In the genomic region with DNA sequence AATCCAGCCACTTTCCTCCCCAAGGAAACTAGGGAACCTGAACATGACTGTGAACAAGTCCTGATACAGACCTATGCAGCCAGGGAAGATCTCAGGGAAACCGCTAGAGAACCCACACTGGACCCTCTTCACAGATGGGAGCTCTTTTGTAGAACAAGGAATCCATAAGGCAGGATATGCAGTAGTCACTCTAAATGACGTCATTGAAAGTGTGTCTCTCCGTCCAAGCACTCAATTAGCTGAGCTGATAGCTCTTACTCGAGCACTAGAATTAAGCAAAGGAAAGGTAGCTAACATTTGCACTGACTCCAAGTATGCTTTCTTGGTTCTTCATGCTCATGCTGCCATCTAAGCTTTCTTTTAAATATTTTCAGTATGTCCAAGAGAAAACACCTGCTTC, we compare ENCODE assay signal across 2 cellular contexts.
TF ChIP-seq lines count a peak whose summit lies in the region.

No MANE protein-coding gene starts in this region.

TF ChIP-seq in HepG2, 621 proteins besides CTCF, POLR2A, EP300 and RAD21:
- TF ChIP-seq ATF7 (IDR thresholded peaks at IDR 0.05) (peak; percentile 98), ATF7 (CRISPR knock-in tag; IDR thresholded peaks at IDR 0.05) (no peak), CREB1 (IDR thresholded peaks at IDR 0.05) (peak; percentile 91), CREB1 (CRISPR knock-in tag; IDR thresholded peaks at IDR 0.05) (no peak), WIZ (CRISPR knock-in tag; IDR thresholded peaks at IDR 0.05) (no peak), U2AF1 (optimal IDR thresholded peaks at IDR 0.05; ENCODE audit: low read depth, low read length) (no peak)

TF ChIP-seq in GM12878, 131 proteins besides CTCF, POLR2A, EP300 and RAD21:
- TF ChIP-seq KDM1A (IDR thresholded peaks at IDR 0.05; ENCODE audit: borderline replicate concordance) (no peak), ATF7 (IDR thresholded peaks at IDR 0.05; ENCODE audit: low read depth) (peak; percentile 73)
